In genomic region chr5:65047948-65048690, GRCh38 we compare ENCODE assay signal across 15 cellular contexts.
DNase-seq lines count a peak whose midpoint lies in the region; ATAC-seq and TF ChIP-seq lines count a peak whose summit lies in the region.
"Had no signal": no experiment of that assay in that cellular context is flagged by ENCODE, and none has a peak within 500 bp of the region (broad histone marks: within the 10 kb centered on the region; RNA-seq: fewer than 3 reads in every experiment).

No MANE protein-coding gene starts in this region.

- no peak overlapping the region for H3K27ac Mint-ChIP-seq in effector memory CD8-positive, alpha-beta T cell
- H3K27ac Mint-ChIP-seq: naive thymus-derived CD8-positive, alpha-beta T cell had no signal

- H3K27me3 ChIP-seq in suprapubic skin, result no peaks in the 10 kb centered on the region

- H3K36me3 Mint-ChIP-seq in effector memory CD8-positive, alpha-beta T cell (ENCODE audit: insufficient read depth), result no peaks in the 10 kb centered on the region
- H3K36me3 Mint-ChIP-seq: naive thymus-derived CD8-positive, alpha-beta T cell had no signal

- no peaks in the 10 kb centered on the region for H3K36me3 ChIP-seq in suprapubic skin

- H3K9me3 Mint-ChIP-seq in effector memory CD8-positive, alpha-beta T cell, result no peaks in the 10 kb centered on the region
- H3K9me3 Mint-ChIP-seq: naive thymus-derived CD8-positive, alpha-beta T cell had no signal

- no peak for TF ChIP-seq EP300 in suprapubic skin (IDR thresholded peaks at IDR 0.05)

- TF ChIP-seq CTCF in suprapubic skin (IDR thresholded peaks at IDR 0.05), result no peak

- H3K4me3 ChIP-seq in suprapubic skin, result no peak overlapping the region

- DNase-seq in effector memory CD8-positive, alpha-beta T cell, result no peak
- DNase-seq in suprapubic skin (ENCODE audit: low spot score in 2 of 2) (no peak), NCI-H1436 treated with DMSO at 0.1 percent for 48 hours (lab: John Stamatoyannopoulos, UW) (no peak)
- DNase-seq: activated CD8-positive, alpha-beta memory T cell treated with anti-CD3 and anti-CD28 coated beads, Interleukin-2, amount 50 U/mL, for 4 hours; amygdala; COR-L47; foreskin melanocyte; IMR-90; naive thymus-derived CD8-positive, alpha-beta T cell; NCI-H2081 treated with DMSO at 0.1 percent for 48 hours; PC-3 had no signal

- TF ChIP-seq POLR2A in suprapubic skin (IDR thresholded peaks at IDR 0.05), result no peak

- no peak overlapping the region for H3K4me3 Mint-ChIP-seq in effector memory CD8-positive, alpha-beta T cell
- H3K4me3 Mint-ChIP-seq: naive thymus-derived CD8-positive, alpha-beta T cell had no signal

- no peaks in the 10 kb centered on the region for H3K4me1 ChIP-seq in suprapubic skin

- H3K9me3 ChIP-seq in suprapubic skin, result no peaks in the 10 kb centered on the region

- ATAC-seq in GM18870 (IDR thresholded peaks at IDR 0.05; ENCODE audit: unreplicated experiment) (peak; percentile 69), GM21515 (IDR thresholded peaks at IDR 0.05; ENCODE audit: unreplicated experiment) (peak; percentile 31), HG03097 (IDR thresholded peaks at IDR 0.05; ENCODE audit: low FRiP score, unreplicated experiment) (peak; percentile 34), HG03520 (IDR thresholded peaks at IDR 0.05; ENCODE audit: unreplicated experiment) (no peak)
- ATAC-seq in effector memory CD8-positive, alpha-beta T cell (replicated peaks), result peak; percentile 17
- ATAC-seq: naive thymus-derived CD8-positive, alpha-beta T cell; PC-3 had no signal

- H3K27me3 Mint-ChIP-seq in effector memory CD8-positive, alpha-beta T cell, result no peaks in the 10 kb centered on the region
- H3K27me3 Mint-ChIP-seq: naive thymus-derived CD8-positive, alpha-beta T cell had no signal

- no peaks in the 10 kb centered on the region for H3K4me1 Mint-ChIP-seq in effector memory CD8-positive, alpha-beta T cell (ENCODE audit: low read depth in 2 of 2)

- no peak overlapping the region for H3K27ac ChIP-seq in suprapubic skin

- WGBS in suprapubic skin, result 60% methylated on average over 2 of the region's 2 CpGs
